ENCODE assay signal across 7 cellular contexts in the genomic region with DNA sequence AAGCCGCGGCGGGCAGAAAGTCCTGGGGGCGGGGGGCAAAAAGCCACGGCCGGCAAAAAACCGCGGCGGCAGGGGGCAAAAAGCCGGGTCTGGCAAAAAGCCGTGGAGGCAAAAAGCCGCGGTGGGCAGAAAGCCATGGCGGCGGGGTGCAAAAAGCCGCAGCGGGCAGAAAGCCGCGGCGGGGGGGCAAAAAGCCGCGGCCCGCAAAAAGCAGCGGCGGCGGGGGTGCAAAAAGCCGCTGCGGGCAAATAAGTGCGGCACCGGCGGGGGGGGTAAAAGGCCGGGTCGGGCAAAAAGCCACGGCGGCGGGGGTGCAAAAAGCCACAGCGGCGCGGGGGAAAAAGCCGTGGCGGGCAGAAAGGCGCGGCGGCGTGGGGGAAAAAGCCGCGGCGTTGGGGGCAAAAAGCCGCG.
DNase-seq lines count a peak whose midpoint lies in the region; ATAC-seq, FAIRE-seq and TF ChIP-seq lines count a peak whose summit lies in the region.
"Not testable (repeated sequence)": the region's sequence is repeated elsewhere in the genome, so short reads cannot be mapped to it uniquely, and the experiment has no call there.

No MANE protein-coding gene starts in this region.

- peak overlapping the region; percentile 44 for H3K4me2 ChIP-seq in skeletal muscle satellite cell (ENCODE audit: low read length)

- peak overlapping the region; percentile 28; the same call in 1 of the 2 replicates for H3K9ac ChIP-seq in ES-I3 (ENCODE audit: low read depth, low read length)
- not testable (repeated sequence) for H3K9ac ChIP-seq in skeletal muscle satellite cell (ENCODE audit: low read depth, low read length)

- H3K4me1 ChIP-seq in ES-I3 (ENCODE audit: insufficient read depth, low read length); mucosa of descending colon (ENCODE audit: low read depth); skeletal muscle satellite cell (ENCODE audit: control insufficient read depth, insufficient read depth, low read length): not testable (repeated sequence)

- intact Hi-C loops in left ventricle myocardium superior (cut with micrococcal nuclease); mucosa of descending colon (cut with DNase I, micrococcal nuclease): not testable (repeated sequence)

- ATAC-seq in left ventricle myocardium superior, mucosa of descending colon: not testable (repeated sequence)

- not testable (repeated sequence) for TF ChIP-seq CTCF in mucosa of descending colon (IDR thresholded peaks at IDR 0.05)

- not testable (repeated sequence) for H3K9me3 ChIP-seq in ES-I3 (ENCODE audit: control insufficient read depth, insufficient read depth, low read length); mucosa of descending colon; skeletal muscle satellite cell (replicated peaks; ENCODE audit: low read length)

- not testable (repeated sequence) for H3K4me3 ChIP-seq in mucosa of descending colon
- H3K4me3 ChIP-seq in skeletal muscle satellite cell (ENCODE audit: low read length), result peak overlapping the region; percentile 61

- not testable (repeated sequence) for FAIRE-seq in RCC 7860 (lab: Jason Lieb, UNC)

- DNase-seq in RCC 7860 (ENCODE audit: low spot score) (peak; percentile 4), activated T-cell treated with anti-CD3 and anti-CD28 coated beads for 4 hours (peak; percentile 15), dedifferentiated amniotic fluid mesenchymal stem cell (ENCODE audit: extremely low spot score) (peak; percentile 13), left ventricle myocardium superior (peak; percentile 39), mucosa of descending colon (peak; percentile 11 to 60 (median 25))

- H3K27me3 ChIP-seq in skeletal muscle satellite cell (ENCODE audit: control insufficient read depth, insufficient read depth, low read length), result not testable (repeated sequence)

- not testable (repeated sequence) for H3K36me3 ChIP-seq in ES-I3 (ENCODE audit: insufficient read depth, low read length); mucosa of descending colon (ENCODE audit: low read depth); skeletal muscle satellite cell (ENCODE audit: insufficient read depth, low read length)
